9 cellular contexts compared by ENCODE assay signal in the genomic region with DNA sequence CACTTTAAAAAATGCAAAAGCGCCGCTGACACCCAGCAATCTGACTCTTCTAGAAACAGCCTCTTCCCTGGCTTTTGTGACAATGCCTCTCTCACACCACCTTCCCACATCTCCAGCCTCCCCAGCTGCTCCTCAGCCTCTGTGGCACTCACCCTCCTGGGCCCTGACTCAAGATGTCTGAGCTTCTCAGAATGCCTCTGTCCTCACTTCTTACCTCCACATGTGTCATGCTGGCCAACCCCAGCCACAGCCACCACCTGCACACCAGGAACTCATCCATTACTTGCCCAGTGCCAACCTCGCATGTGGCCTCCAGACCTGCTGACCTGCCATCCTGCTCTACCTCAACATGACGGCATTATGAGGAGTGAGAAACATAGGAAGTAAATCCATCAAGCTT.
"Had no signal": no experiment of that assay in that cellular context is flagged by ENCODE, and none has a peak within 500 bp of the region (broad histone marks: within the 10 kb centered on the region; RNA-seq: fewer than 3 reads in every experiment).

No MANE protein-coding gene starts in this region.

- H3K27ac ChIP-seq: HL-60 had no signal

- H3K27ac Mint-ChIP-seq: HFFc6, IgD-negative memory B cell had no signal

- DNase-seq: H7, HFFc6, KBM-7 had no signal

- H3K36me3 ChIP-seq: HAP-1 had no signal

- H3K9me3 Mint-ChIP-seq: GM23338 had no signal

- H3K36me3 Mint-ChIP-seq: IgD-negative memory B cell had no signal

- H3K4me1 Mint-ChIP-seq: IgD-negative memory B cell had no signal

- H3K9me3 ChIP-seq: HAP-1 had no signal

- ATAC-seq: GM23338, HCT116, HepG2 had no signal

- H3K4me3 ChIP-seq: GM23338, HAP-1 had no signal

- H3K4me1 ChIP-seq: HAP-1 had no signal

- H3K4me3 Mint-ChIP-seq: GM23338, HFFc6 had no signal
